Comparison of ENCODE assay signal across 28 cellular contexts in the genomic region with DNA sequence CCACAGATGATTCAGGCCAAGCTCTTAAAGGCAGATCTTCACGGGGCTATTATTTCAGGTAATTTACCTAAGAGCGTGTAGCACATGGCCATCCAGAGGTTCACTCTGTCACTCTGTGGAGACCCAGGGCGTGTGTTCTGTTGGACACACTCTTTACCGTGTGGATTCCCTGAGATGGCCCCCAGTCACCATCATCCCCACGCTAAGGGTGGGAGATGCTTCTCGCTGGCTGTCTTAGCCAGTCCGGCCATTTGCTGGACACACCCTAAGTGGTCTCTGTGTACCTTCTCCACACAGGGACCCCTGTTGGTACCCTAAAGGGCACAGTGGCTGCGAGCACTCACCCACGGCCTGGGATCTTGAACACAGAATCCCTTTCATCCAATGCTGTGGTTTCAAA.
"Had no signal": no experiment of that assay in that cellular context is flagged by ENCODE, and none has a peak within 500 bp of the region (broad histone marks: within the 10 kb centered on the region; RNA-seq: fewer than 3 reads in every experiment).

No MANE protein-coding gene starts in this region.

- H3K36me3 ChIP-seq: ovary, uterus had no signal

- H3K27ac ChIP-seq: brain microvascular endothelial cell, epithelial cell of prostate, gastrocnemius medialis, neutrophil, ovary, prostate gland, sigmoid colon, thoracic aorta, uterus, VCaP had no signal

- H3K4me3 Mint-ChIP-seq: activated CD4-positive, alpha-beta memory T cell treated with anti-CD3 and anti-CD28 coated beads, Interleukin-2, amount 10 ng/mL, durations not matched to agents 7 days and 5 days; activated naive CD4-positive, alpha-beta T cell treated with anti-CD3 and anti-CD28 coated beads for 36 hours; activated naive CD8-positive, alpha-beta T cell treated with anti-CD3 and anti-CD28 coated beads, Interleukin-2, amount 10 ng/mL, durations not matched to agents 7 days and 5 days; nephron progenitor cell; T-cell; type B pancreatic cell had no signal

- ATAC-seq: activated CD4-positive, CD25-positive, alpha-beta regulatory T cell treated with anti-CD3 and anti-CD28 coated beads, Interleukin-2, amount 50 U/mL, for 24 hours; gastrocnemius medialis; left cardiac atrium; left ventricle myocardium superior; stimulated activated naive CD8-positive, alpha-beta T cell treated with anti-CD3 and anti-CD28 coated beads, Interleukin-15, Interleukin-2, amounts not matched to agents 100 U/mL and 50 U/mL, for 24 hours; T-cell had no signal

- H3K9me3 Mint-ChIP-seq: activated CD4-positive, alpha-beta memory T cell treated with anti-CD3 and anti-CD28 coated beads, Interleukin-2, amount 10 ng/mL, durations not matched to agents 7 days and 5 days; activated naive CD4-positive, alpha-beta T cell treated with anti-CD3 and anti-CD28 coated beads for 36 hours; activated naive CD8-positive, alpha-beta T cell treated with anti-CD3 and anti-CD28 coated beads, Interleukin-2, amount 10 ng/mL, durations not matched to agents 7 days and 5 days; nephron progenitor cell; T-cell; type B pancreatic cell had no signal

- H3K27ac Mint-ChIP-seq: activated CD4-positive, alpha-beta memory T cell treated with anti-CD3 and anti-CD28 coated beads, Interleukin-2, amount 10 ng/mL, durations not matched to agents 7 days and 5 days; activated naive CD4-positive, alpha-beta T cell treated with anti-CD3 and anti-CD28 coated beads for 36 hours; nephron progenitor cell; T-cell; type B pancreatic cell had no signal

- H3K4me3 ChIP-seq: gastrocnemius medialis, ovary, prostate gland, sigmoid colon, thoracic aorta, uterus had no signal

- DNase-seq: activated CD4-positive, alpha-beta memory T cell treated with anti-CD3 and anti-CD28 coated beads, Interleukin-2, amount 10 ng/mL, durations not matched to agents 7 days and 5 days; activated CD4-positive, alpha-beta T cell treated with anti-CD3 and anti-CD28 coated beads for 48 hours; activated effector memory CD4-positive, alpha-beta T cell treated with anti-CD3 and anti-CD28 coated beads, Interleukin-2, amount 50 U/mL, for 16 hours; activated naive CD4-positive, alpha-beta T cell treated with anti-CD3 and anti-CD28 coated beads for 36 hours; activated naive CD8-positive, alpha-beta T cell treated with anti-CD3 and anti-CD28 coated beads, Interleukin-2, amount 10 ng/mL, durations not matched to agents 7 days and 5 days; amniotic stem cell; brain microvascular endothelial cell; gastrocnemius medialis; glutamatergic neuron; islet precursor cell; left cardiac atrium; left ventricle myocardium superior; nephron progenitor cell; ovary; retina; sigmoid colon; small intestine; stimulated activated CD4-positive, alpha-beta T cell treated with anti-CD3 and anti-CD28 coated beads, Interleukin-2, amount 100 ng/mL, for 24 hours; stimulated activated naive CD8-positive, alpha-beta T cell treated with anti-CD3 and anti-CD28 coated beads, Interleukin-15, Interleukin-2, amounts not matched to agents 100 U/mL and 50 U/mL, for 24 hours; T-cell; uterus had no signal

- H3K27me3 Mint-ChIP-seq: activated CD4-positive, alpha-beta memory T cell treated with anti-CD3 and anti-CD28 coated beads, Interleukin-2, amount 10 ng/mL, durations not matched to agents 7 days and 5 days; activated naive CD8-positive, alpha-beta T cell treated with anti-CD3 and anti-CD28 coated beads, Interleukin-2, amount 10 ng/mL, durations not matched to agents 7 days and 5 days; T-cell; type B pancreatic cell had no signal

- H3K27me3 ChIP-seq: brain microvascular endothelial cell, gastrocnemius medialis, neutrophil, ovary, sigmoid colon, uterus had no signal

- H3K9me3 ChIP-seq: gastrocnemius medialis, neutrophil, ovary, prostate gland, sigmoid colon, thoracic aorta, uterus had no signal

- H3K4me1 ChIP-seq: prostate gland had no signal
